ENCODE assay signal across 1 cellular context in the genomic region with DNA sequence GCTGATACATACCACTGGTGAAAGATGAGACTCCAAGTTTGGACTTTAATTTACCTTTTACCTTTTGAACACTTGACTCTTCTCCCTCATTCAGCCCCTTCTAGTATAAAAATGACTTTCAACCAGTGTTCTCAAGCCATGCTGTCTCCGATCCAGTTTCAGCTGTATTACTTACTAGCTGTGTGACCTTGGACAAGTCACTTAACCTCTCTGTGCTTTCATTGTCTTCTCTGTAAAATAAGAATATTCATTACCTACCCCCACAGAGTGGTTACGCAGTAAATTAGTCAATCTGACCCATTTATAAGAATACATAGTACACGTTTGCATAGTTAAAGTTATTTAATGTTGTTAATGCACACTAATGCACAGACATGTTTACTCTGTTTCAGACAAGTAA.
TF ChIP-seq lines count a peak whose summit lies in the region.

No MANE protein-coding gene starts in this region.

TF ChIP-seq in HepG2, 621 proteins besides CTCF, POLR2A, EP300 and RAD21 (continued from another document):
- TF ChIP-seq, protein P1, sequence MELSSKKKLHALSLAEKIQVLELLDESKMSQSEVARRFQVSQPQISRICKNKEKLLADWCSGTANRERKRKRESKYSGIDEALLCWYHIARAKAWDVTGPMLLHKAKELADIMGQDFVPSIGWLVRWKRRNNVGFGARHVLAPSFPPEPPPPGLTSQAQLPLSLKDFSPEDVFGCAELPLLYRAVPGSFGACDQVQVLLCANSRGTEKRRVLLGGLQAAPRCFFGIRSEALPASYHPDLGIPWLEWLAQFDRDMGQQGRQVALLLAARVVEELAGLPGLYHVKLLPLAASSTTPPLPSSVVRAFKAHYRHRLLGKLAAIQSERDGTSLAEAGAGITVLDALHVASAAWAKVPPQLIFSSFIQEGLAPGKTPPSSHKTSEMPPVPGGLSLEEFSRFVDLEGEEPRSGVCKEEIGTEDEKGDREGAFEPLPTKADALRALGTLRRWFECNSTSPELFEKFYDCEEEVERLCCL (CRISPR knock-in tag; IDR thresholded peaks at IDR 0.05; ENCODE audit: borderline replicate concordance), result no peak
